8 cellular contexts compared by ENCODE assay signal in the genomic region with DNA sequence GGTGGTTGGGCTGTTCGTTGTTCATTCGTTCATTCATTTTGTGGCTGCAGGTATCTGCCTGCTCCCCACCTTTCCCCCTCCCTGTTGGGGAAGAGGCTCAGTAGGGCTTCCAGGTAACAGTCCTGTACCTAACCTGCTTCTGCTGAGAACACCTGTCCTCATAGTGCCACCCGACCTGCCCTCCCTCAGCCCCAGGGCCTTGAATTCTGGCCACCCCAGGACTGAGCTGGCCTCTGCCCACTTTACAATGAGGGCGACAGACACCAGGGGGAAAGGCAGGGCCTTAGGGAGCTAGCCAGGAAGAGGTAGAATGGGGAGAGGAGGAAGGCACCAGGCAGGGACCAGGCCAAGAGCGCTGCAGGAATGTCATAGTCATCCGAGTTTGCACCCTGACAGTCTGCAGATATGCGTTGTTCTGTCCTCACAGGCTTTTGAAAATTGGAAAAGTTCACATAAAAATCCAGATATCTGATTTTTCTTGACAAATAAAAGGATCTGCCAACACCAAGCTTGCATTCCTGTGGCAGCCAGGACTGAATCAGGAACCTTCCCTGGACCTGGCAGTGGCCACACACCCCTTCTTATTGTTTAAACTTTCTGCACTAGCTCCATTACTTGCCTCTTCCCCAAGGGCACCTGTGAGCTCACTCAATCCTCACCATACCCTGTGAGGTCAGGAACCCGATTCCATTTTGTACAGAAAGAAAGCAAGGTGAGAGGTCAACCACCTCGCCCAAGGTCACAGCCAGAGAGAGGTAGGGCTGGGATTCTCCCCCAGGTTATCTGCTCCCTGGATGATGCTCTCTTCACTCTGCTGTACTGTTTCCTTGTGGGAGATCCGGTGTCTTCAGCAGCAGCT. TPM values are rescaled to one million over a fixed set of nuclear protein-coding genes. Genes with fewer than 3 reads are reported as not detected.
A peak's percentile ranks its signal among the peaks of the same experiment; 100 is the strongest.
DNase-seq lines count a peak whose midpoint lies in the region; ATAC-seq and TF ChIP-seq lines count a peak whose summit lies in the region.

No MANE protein-coding gene starts in this region.

- intact Hi-C loops in ovary (cut with DNase I): no loop called here

- H3K27ac ChIP-seq in CD4-positive, CD25-positive, alpha-beta regulatory T cell (ENCODE audit: insufficient read depth, low read length, poor library complexity, severe bottlenecking): no peak overlapping the region
- peak overlapping the region; percentile 25 to 50 for H3K27ac ChIP-seq in ovary

- peaks cover 11% of the 10 kb centered on the region for H3K4me1 ChIP-seq in CD4-positive, CD25-positive, alpha-beta regulatory T cell (ENCODE audit: control insufficient read depth, insufficient read depth, low read length, poor library complexity, severe bottlenecking)
- H3K4me1 ChIP-seq in ovary (ENCODE audit: insufficient read depth): peaks cover 4% of the 10 kb centered on the region

- peaks cover 5% of the 10 kb centered on the region for H3K27me3 Mint-ChIP-seq in CD4-positive, CD25-positive, alpha-beta regulatory T cell
- peaks cover 8% of the 10 kb centered on the region for H3K27me3 Mint-ChIP-seq in T-helper 17 cell

- H3K36me3 Mint-ChIP-seq in CD4-positive, CD25-positive, alpha-beta regulatory T cell: no peaks in the 10 kb centered on the region
- no peaks in the 10 kb centered on the region for H3K36me3 Mint-ChIP-seq in T-helper 17 cell (ENCODE audit: low read depth)

- no peaks in the 10 kb centered on the region for H3K36me3 ChIP-seq in CD4-positive, CD25-positive, alpha-beta regulatory T cell (ENCODE audit: control insufficient read depth, insufficient read depth, low read length)
- no peaks in the 10 kb centered on the region for H3K36me3 ChIP-seq in ovary

- TF ChIP-seq CTCF in fibroblast of mammary gland (conservative IDR thresholded peaks at IDR 0.05; ENCODE audit: control insufficient read depth, insufficient read depth, low read depth, low read length): no peak
- no peak for TF ChIP-seq CTCF in ovary (IDR thresholded peaks at IDR 0.05)

- no peak for TF ChIP-seq POLR2A in ovary (IDR thresholded peaks at IDR 0.05)

- peaks cover 0 to 14% (median 7%) of the 10 kb centered on the region in 4 donors for H3K4me1 Mint-ChIP-seq in CD4-positive, CD25-positive, alpha-beta regulatory T cell
- peaks cover 6% of the 10 kb centered on the region for H3K4me1 Mint-ChIP-seq in T-helper 17 cell

- no peak for ATAC-seq in CD4-positive, CD25-positive, alpha-beta regulatory T cell (ENCODE audit: low read depth in 2 of 2)
- ATAC-seq in T-helper 17 cell: no peak
- ATAC-seq in GM21576 (IDR thresholded peaks at IDR 0.05; ENCODE audit: unreplicated experiment): no peak
- no peak for ATAC-seq in HG03139 (IDR thresholded peaks at IDR 0.05; ENCODE audit: unreplicated experiment)
- ATAC-seq in HG02571 (IDR thresholded peaks at IDR 0.05; ENCODE audit: unreplicated experiment): no peak

- DNase-seq in CD4-positive, CD25-positive, alpha-beta regulatory T cell: no peak
- no peak for DNase-seq in T-helper 17 cell
- DNase-seq in fibroblast of mammary gland (ENCODE audit: low read depth): no peak
- no peak for DNase-seq in ovary
- no peak for DNase-seq in stimulated activated naive CD4-positive, alpha-beta T cell treated with Interleukin-2 at 50 U/mL for 16 hours (lab: John Stamatoyannopoulos, UW)

- WGBS in ovary, 3 donors: 89 to 94% (median 94%) methylated on average over 10 of the region's 10 CpGs

- no peaks in the 10 kb centered on the region for H3K9me3 ChIP-seq in CD4-positive, CD25-positive, alpha-beta regulatory T cell (ENCODE audit: control insufficient read depth in 2 of 2, low read length in 2 of 2)
- H3K9me3 ChIP-seq in T-helper 17 cell (ENCODE audit: control insufficient read depth, low read length, poor library complexity, severe bottlenecking) (no peaks in the 10 kb centered on the region), ovary (no peaks in the 10 kb centered on the region)

- no peak for TF ChIP-seq EP300 in ovary (IDR thresholded peaks at IDR 0.05)

- H3K4me3 Mint-ChIP-seq in CD4-positive, CD25-positive, alpha-beta regulatory T cell: peak overlapping the region; percentile 22 to 72 (median 58)
- H3K4me3 Mint-ChIP-seq in T-helper 17 cell: peak overlapping the region; percentile 85

- no peaks in the 10 kb centered on the region for H3K27me3 ChIP-seq in CD4-positive, CD25-positive, alpha-beta regulatory T cell (ENCODE audit: control insufficient read depth, insufficient read depth, low read length)
- no peaks in the 10 kb centered on the region for H3K27me3 ChIP-seq in ovary

- H3K27ac Mint-ChIP-seq in CD4-positive, CD25-positive, alpha-beta regulatory T cell: peak overlapping the region in 2 of 3 donors; percentile 18 to 70
- peak overlapping the region; percentile 39 for H3K27ac Mint-ChIP-seq in T-helper 17 cell

- H3K4me3 ChIP-seq in CD4-positive, CD25-positive, alpha-beta regulatory T cell (ENCODE audit: low read depth, low read length): peak overlapping the region; percentile 41
- peak overlapping the region; percentile 16 for H3K4me3 ChIP-seq in fibroblast of mammary gland (ENCODE audit: control insufficient read depth, low read depth, low read length)
- H3K4me3 ChIP-seq in ovary: no peak overlapping the region

- peaks cover 0 to 1% (median 0%) of the 10 kb centered on the region in 7 donors for H3K9me3 Mint-ChIP-seq in CD4-positive, CD25-positive, alpha-beta regulatory T cell

RNA-seq across cellular contexts. Expression of gene MRPL33, which starts 35.3 kb away (rescaled TPM):
- 27.6 TPM for total RNA-seq in CD4-positive, CD25-positive, alpha-beta regulatory T cell
- 100 to 1,000 TPM; 196 to 255 (median 249) TPM for polyA plus RNA-seq in CD4-positive, CD25-positive, alpha-beta regulatory T cell
- total RNA-seq in T-helper 17 cell (10 to 100 TPM; 24.6 to 38.9 TPM), ovary (100 to 1,000 TPM in 2 of 7 donors, 10 to 100 TPM in 5; 50.5 to 185 (median 62.4) TPM)
- 100 to 1,000 TPM; 141 to 246 TPM for polyA plus RNA-seq in ovary
